8 cellular contexts compared by ENCODE assay signal in genomic region chr17:7328840-7329359, GRCh38. TPM values are rescaled to one million over a fixed set of nuclear protein-coding genes. Genes with fewer than 3 reads are reported as not detected.
DNase-seq lines count a peak whose midpoint lies in the region; ATAC-seq and TF ChIP-seq lines count a peak whose summit lies in the region.

NEURL4 (minus strand) TSS chr17:7329335; CDS start chr17:7329312, 23 bp downstream.

- H3K4me3 ChIP-seq in BLaER1 = peak within 1 kb of the TSS; percentile 85

- ATAC-seq in left colon = peak; percentile 37

- peak; percentile 48 for TF ChIP-seq POLR2A in GM19193 (IDR thresholded peaks at IDR 0.05; ENCODE audit: extremely low read depth, insufficient read depth, insufficient read length)

- peak within 1 kb of the TSS; percentile 88 for H3K9ac ChIP-seq in BLaER1

- H3K4me3 Mint-ChIP-seq in IgD-negative memory B cell = peak within 1 kb of the TSS; percentile 95 to 99 (median 98)
- peak within 1 kb of the TSS; percentile 90 to 97 (median 96) for H3K4me3 Mint-ChIP-seq in brain
- H3K4me3 Mint-ChIP-seq in stimulated activated naive CD8-positive, alpha-beta T cell treated with anti-CD3 and anti-CD28 coated beads, Interleukin-15, Interleukin-2, amounts not matched to agents 100 ng/mL and 50 ng/mL, for 24 hours = peak within 1 kb of the TSS; percentile 92

- no peak for TF ChIP-seq CTCF in brain (conservative IDR thresholded peaks at IDR 0.05)

- peaks cover 48% of the 10 kb centered on the region for H3K4me1 ChIP-seq in BLaER1

- H3K27me3 Mint-ChIP-seq in IgD-negative memory B cell = no peaks in the 10 kb centered on the region
- H3K27me3 Mint-ChIP-seq in brain = peaks cover 19% of the 10 kb centered on the region
- no peaks in the 10 kb centered on the region for H3K27me3 Mint-ChIP-seq in stimulated activated naive CD8-positive, alpha-beta T cell treated with anti-CD3 and anti-CD28 coated beads, Interleukin-15, Interleukin-2, amounts not matched to agents 100 ng/mL and 50 ng/mL, for 24 hours

- H4K20me1 ChIP-seq in BLaER1 = peaks cover 8% of the 10 kb centered on the region; the same call in 1 of the 2 replicates

- H3K4me2 ChIP-seq in BLaER1 = peak within 1 kb of the TSS; percentile 85

- no peaks in the 10 kb centered on the region for H3K9me3 ChIP-seq in BLaER1

- H3K36me3 ChIP-seq in BLaER1 = peaks cover 31% of the 10 kb centered on the region

- H3K36me3 Mint-ChIP-seq in IgD-negative memory B cell (no peaks in the 10 kb centered on the region), brain (peaks cover 3% of the 10 kb centered on the region)
- H3K36me3 Mint-ChIP-seq in stimulated activated naive CD8-positive, alpha-beta T cell treated with anti-CD3 and anti-CD28 coated beads, Interleukin-15, Interleukin-2, amounts not matched to agents 100 ng/mL and 50 ng/mL, for 24 hours (ENCODE audit: low read depth) = no peaks in the 10 kb centered on the region

- peaks cover 28 to 31% (median 28%) of the 10 kb centered on the region in 3 donors for H3K4me1 Mint-ChIP-seq in IgD-negative memory B cell
- peaks cover 28% of the 10 kb centered on the region for H3K4me1 Mint-ChIP-seq in brain
- peaks cover 35% of the 10 kb centered on the region for H3K4me1 Mint-ChIP-seq in stimulated activated naive CD8-positive, alpha-beta T cell treated with anti-CD3 and anti-CD28 coated beads, Interleukin-15, Interleukin-2, amounts not matched to agents 100 ng/mL and 50 ng/mL, for 24 hours (ENCODE audit: low read depth)

- peak within 1 kb of the TSS; percentile 65 for H3K27ac ChIP-seq in BLaER1

- H3K27me3 ChIP-seq in BLaER1 = no peaks in the 10 kb centered on the region

- H3K9me3 Mint-ChIP-seq in IgD-negative memory B cell = no peaks in the 10 kb centered on the region
- H3K9me3 Mint-ChIP-seq in brain = no peaks in the 10 kb centered on the region
- no peaks in the 10 kb centered on the region for H3K9me3 Mint-ChIP-seq in stimulated activated naive CD8-positive, alpha-beta T cell treated with anti-CD3 and anti-CD28 coated beads, Interleukin-15, Interleukin-2, amounts not matched to agents 100 ng/mL and 50 ng/mL, for 24 hours

- intact Hi-C loops in left colon (cut with DNase I, micrococcal nuclease) = no loop called here

- peak within 1 kb of the TSS; percentile 98 to 99 (median 99) for H3K27ac Mint-ChIP-seq in IgD-negative memory B cell
- peak within 1 kb of the TSS; percentile 96 to 99 (median 98) for H3K27ac Mint-ChIP-seq in brain
- peak within 1 kb of the TSS; percentile 99 for H3K27ac Mint-ChIP-seq in stimulated activated naive CD8-positive, alpha-beta T cell treated with anti-CD3 and anti-CD28 coated beads, Interleukin-15, Interleukin-2, amounts not matched to agents 100 ng/mL and 50 ng/mL, for 24 hours

- DNase-seq in left colon = no peak
- DNase-seq in NCI-H1417 treated with DMSO at 0.1 percent for 48 hours (lab: John Stamatoyannopoulos, UW) = no peak
- no peak for DNase-seq in activated CD8-positive, alpha-beta memory T cell treated with anti-CD3 and anti-CD28 coated beads, Interleukin-2, amount 50 U/mL, for 4 hours

RNA-seq across cellular contexts. Expression of gene NEURL4, which starts in this region (rescaled TPM):
- polyA plus RNA-seq in IgD-negative memory B cell = 1.7 TPM
- polyA plus RNA-seq in brain (ENCODE audit: insufficient read depth, low read depth, low replicate concordance) = 25.3 TPM
- 10 to 100 TPM; 32.7 to 44.5 TPM for total RNA-seq in left colon
